ENCODE assay signal across 1 cellular context in genomic region chr5:83473344-83474169, GRCh38.
TF ChIP-seq lines count a peak whose summit lies in the region.

No MANE protein-coding gene starts in this region.

TF ChIP-seq in HepG2, 621 proteins besides CTCF, POLR2A, EP300 and RAD21 (continued from another document and continues in another):
- no peak for TF ChIP-seq MTA1 (CRISPR knock-in tag; IDR thresholded peaks at IDR 0.05; ENCODE audit: borderline replicate concordance)
- TF ChIP-seq BCL6 (CRISPR knock-in tag; IDR thresholded peaks at IDR 0.05), result peak; percentile 99
- no peak for TF ChIP-seq GTF2F1 (IDR thresholded peaks at IDR 0.05; ENCODE audit: low read length)
- peak; percentile 6; the same call in 1 of the 2 replicates for TF ChIP-seq ZNF800 (CRISPR knock-in tag; IDR thresholded peaks at IDR 0.05)
- TF ChIP-seq NR2F1 (CRISPR knock-in tag; IDR thresholded peaks at IDR 0.05), result no peak
- TF ChIP-seq POLR2G (IDR thresholded peaks at IDR 0.05; ENCODE audit: low read depth, low read length), result 0 out of 2 replicates have a peak, but pooled peaks have one; percentile 2
- TF ChIP-seq USF2 (IDR thresholded peaks at IDR 0.05; ENCODE audit: low read depth, low read length), result no peak
- no peak for TF ChIP-seq USF2 (CRISPR knock-in tag; IDR thresholded peaks at IDR 0.05; ENCODE audit: borderline replicate concordance)
- TF ChIP-seq ZNF12 (CRISPR knock-in tag; IDR thresholded peaks at IDR 0.05), result no peak
- no peak for TF ChIP-seq E2F1 (CRISPR knock-in tag; IDR thresholded peaks at IDR 0.05)
- TF ChIP-seq ZNF512 (CRISPR knock-in tag; IDR thresholded peaks at IDR 0.05), result no peak
- TF ChIP-seq SALL2 (CRISPR knock-in tag; IDR thresholded peaks at IDR 0.05), result no peak
- TF ChIP-seq RFX1 (IDR thresholded peaks at IDR 0.05), result no peak
- TF ChIP-seq ZBTB46 (CRISPR knock-in tag; IDR thresholded peaks at IDR 0.05; ENCODE audit: borderline replicate concordance), result no peak
- TF ChIP-seq ZNF552 (CRISPR knock-in tag; IDR thresholded peaks at IDR 0.05; ENCODE audit: borderline replicate concordance), result no peak
- TF ChIP-seq ZNF275 (CRISPR knock-in tag; IDR thresholded peaks at IDR 0.05; ENCODE audit: borderline replicate concordance), result no peak
- TF ChIP-seq ZNF430 (CRISPR knock-in tag; IDR thresholded peaks at IDR 0.05), result no peak; the same call in 1 of the 2 replicates
- TF ChIP-seq FOXK1 (CRISPR knock-in tag; IDR thresholded peaks at IDR 0.05; ENCODE audit: borderline replicate concordance, low read depth), result no peak
- peak; percentile 77; the same call in 1 of the 2 replicates for TF ChIP-seq ZNF281 (CRISPR knock-in tag; IDR thresholded peaks at IDR 0.05; ENCODE audit: borderline replicate concordance)
- no peak for TF ChIP-seq KLF6 (CRISPR knock-in tag; IDR thresholded peaks at IDR 0.05)
- peak; percentile 36; the same call in 1 of the 2 replicates for TF ChIP-seq GATAD2A (CRISPR knock-in tag; IDR thresholded peaks at IDR 0.05)
- TF ChIP-seq EZH2 (conservative IDR thresholded peaks at IDR 0.05; ENCODE audit: low read depth, low read length), result no peak; the same call in 1 of the 2 replicates
- no peak for TF ChIP-seq GZF1 (CRISPR knock-in tag; IDR thresholded peaks at IDR 0.05)
- no peak for TF ChIP-seq DR1 (CRISPR knock-in tag; IDR thresholded peaks at IDR 0.05)
- TF ChIP-seq ZNF572 (CRISPR knock-in tag; IDR thresholded peaks at IDR 0.05), result no peak
- peak; percentile 14; the same call in 1 of the 2 replicates for TF ChIP-seq SOX5 (CRISPR knock-in tag; IDR thresholded peaks at IDR 0.05; ENCODE audit: borderline replicate concordance)
- TF ChIP-seq MAFG (CRISPR knock-in tag; IDR thresholded peaks at IDR 0.05), result no peak
- TF ChIP-seq NFKB2 (CRISPR knock-in tag; IDR thresholded peaks at IDR 0.05; ENCODE audit: borderline replicate concordance), result no peak
- peak; percentile 37 for TF ChIP-seq U2AF1 (optimal IDR thresholded peaks at IDR 0.05; ENCODE audit: low read depth, low read length)
- no peak for TF ChIP-seq ZBTB1 (CRISPR knock-in tag; IDR thresholded peaks at IDR 0.05; ENCODE audit: borderline replicate concordance)
- TF ChIP-seq NR2C2 (CRISPR knock-in tag; IDR thresholded peaks at IDR 0.05; ENCODE audit: borderline replicate concordance), result no peak
- no peak for TF ChIP-seq ZBTB25 (CRISPR knock-in tag; IDR thresholded peaks at IDR 0.05)
- 0 out of 2 replicates have a peak, but pooled peaks have one; percentile 18 for TF ChIP-seq ZBTB38 (CRISPR knock-in tag; IDR thresholded peaks at IDR 0.05)
- no peak for TF ChIP-seq ZNF441 (CRISPR knock-in tag; IDR thresholded peaks at IDR 0.05; ENCODE audit: borderline replicate concordance)
- TF ChIP-seq KLF12 (CRISPR knock-in tag; IDR thresholded peaks at IDR 0.05; ENCODE audit: borderline replicate concordance), result no peak
- no peak for TF ChIP-seq ZNF746 (CRISPR knock-in tag; IDR thresholded peaks at IDR 0.05)
- peak in 1 of 2 experiments; percentile 39; a peak in 1 of 4 replicates for TF ChIP-seq HMGXB4 (CRISPR knock-in tag; IDR thresholded peaks at IDR 0.05; ENCODE audit: borderline replicate concordance in 1 of 2, low read depth in 1 of 2)
- no peak for TF ChIP-seq KLF16 (CRISPR knock-in tag; IDR thresholded peaks at IDR 0.05)
- no peak for TF ChIP-seq GATAD1 (CRISPR knock-in tag; IDR thresholded peaks at IDR 0.05)
- TF ChIP-seq HOXD1 (CRISPR knock-in tag; IDR thresholded peaks at IDR 0.05), result no peak
- no peak for TF ChIP-seq SMAD9 (CRISPR knock-in tag; IDR thresholded peaks at IDR 0.05)
- TF ChIP-seq MIER2 (CRISPR knock-in tag; IDR thresholded peaks at IDR 0.05), result 0 out of 2 replicates have a peak, but pooled peaks have one; percentile 27
- TF ChIP-seq CCDC6 (CRISPR knock-in tag; IDR thresholded peaks at IDR 0.05), result 0 out of 2 replicates have a peak, but pooled peaks have one; percentile 39
- TF ChIP-seq MYPOP (CRISPR knock-in tag; IDR thresholded peaks at IDR 0.05), result 0 out of 2 replicates have a peak, but pooled peaks have one; percentile 20
- no peak for TF ChIP-seq GMEB2 (CRISPR knock-in tag; IDR thresholded peaks at IDR 0.05; ENCODE audit: low read depth)
